ENCODE assay signal across 8 cellular contexts in genomic region chr12:85923767-85924331, GRCh38. TPM values are rescaled to one million over a fixed set of nuclear protein-coding genes. Genes with fewer than 3 reads are reported as not detected.
DNase-seq lines count a peak whose midpoint lies in the region; ATAC-seq and TF ChIP-seq lines count a peak whose summit lies in the region.

No MANE protein-coding gene starts in this region.

- no peaks in the 10 kb centered on the region for H3K27me3 ChIP-seq in AG04450 (ENCODE audit: control insufficient read depth, insufficient read depth, low read length)
- no peaks in the 10 kb centered on the region for H3K27me3 ChIP-seq in thoracic aorta (replicated peaks; ENCODE audit: insufficient read depth)

- no peaks in the 10 kb centered on the region for H3K36me3 ChIP-seq in thoracic aorta

- no peak overlapping the region for H3K4me3 ChIP-seq in AG04450 (ENCODE audit: low read depth, low read length)
- H3K4me3 ChIP-seq in fibroblast of pulmonary artery (replicated peaks; ENCODE audit: low read depth, low read length): no peak overlapping the region
- H3K4me3 ChIP-seq in thoracic aorta: no peak overlapping the region

- TF ChIP-seq CTCF in AG04450 (IDR thresholded peaks at IDR 0.05; ENCODE audit: low read depth, low read length): peak; percentile 69
- TF ChIP-seq CTCF in fibroblast of pulmonary artery (IDR thresholded peaks at IDR 0.05; ENCODE audit: low read length, missing control alignments): peak; percentile 67
- peak; percentile 70 for TF ChIP-seq CTCF in thoracic aorta (IDR thresholded peaks at IDR 0.05)

- no peak overlapping the region for H3K27ac ChIP-seq in AG04450 (ENCODE audit: low read depth, low read length)
- no peak overlapping the region for H3K27ac ChIP-seq in thoracic aorta

- CTCF ChIA-PET in AG04450 (lab: Charles Lee): interaction anchor here (0.6 to 3.2 kb wide), 12 partner anchors 9 to 992 kb away, joined by 3 to 33 read pairs (median 3); no protein-coding TSS in a partner anchor

- POLR2A ChIA-PET in AG04450 (lab: Yijun Ruan, JAX): no interaction called here

- no peaks in the 10 kb centered on the region for H3K4me1 ChIP-seq in thoracic aorta (ENCODE audit: control insufficient read depth in 1 of 2, low read depth in 2 of 2)

- H3K9me3 ChIP-seq in AG04450 (ENCODE audit: control insufficient read depth, insufficient read depth, low read length) (no peaks in the 10 kb centered on the region), thoracic aorta (no peaks in the 10 kb centered on the region)

- no peak for DNase-seq in AG04450 (ENCODE audit: low read depth, low spot score)
- peak; percentile 52 for DNase-seq in OCI-M1 (lab: John Stamatoyannopoulos, UW)
- peak; percentile 61 for DNase-seq in fibroblast of pulmonary artery (ENCODE audit: low read depth)
- DNase-seq in thoracic aorta (ENCODE audit: low spot score): no peak
- no peak for DNase-seq in epidermal melanocyte (ENCODE audit: insufficient read length, low spot score)

- ATAC-seq in GM21367 (IDR thresholded peaks at IDR 0.05; ENCODE audit: unreplicated experiment) (peak; percentile 54), thoracic aorta (ENCODE audit: insufficient number of reproducible peaks, low FRiP score, low read depth) (no peak), HG02588 (IDR thresholded peaks at IDR 0.05; ENCODE audit: unreplicated experiment) (no peak), HG03571 (IDR thresholded peaks at IDR 0.05; ENCODE audit: unreplicated experiment) (no peak)

RNA-seq across cellular contexts. Expression of gene NTS, which starts 49.8 kb away (rescaled TPM):
- 0.20 TPM in 1 of 2 replicates, not detected in the other for polyA plus RNA-seq in AG04450 (2011; rRNA removed)
- polyA minus RNA-seq in AG04450 (2011; rRNA and poly(A)+ RNA removed): not detected in 2 replicates
- total RNA-seq in thoracic aorta: not detected

Comparison
In these comparisons a context has a peak if more than half of its experiments do, and no peak if none do; other contexts are left out.
1. DNase-seq: peak in OCI-M1 (single experiment) and fibroblast of pulmonary artery (single experiment); none in AG04450 (single experiment), thoracic aorta (single experiment) and epidermal melanocyte (single experiment).
2. Peak in every context shown above with its lines, with median percentiles within 50 percentile points of each other: CTCF ChIP-seq.